Comparison of ENCODE assay signal across 8 cellular contexts in the genomic region with DNA sequence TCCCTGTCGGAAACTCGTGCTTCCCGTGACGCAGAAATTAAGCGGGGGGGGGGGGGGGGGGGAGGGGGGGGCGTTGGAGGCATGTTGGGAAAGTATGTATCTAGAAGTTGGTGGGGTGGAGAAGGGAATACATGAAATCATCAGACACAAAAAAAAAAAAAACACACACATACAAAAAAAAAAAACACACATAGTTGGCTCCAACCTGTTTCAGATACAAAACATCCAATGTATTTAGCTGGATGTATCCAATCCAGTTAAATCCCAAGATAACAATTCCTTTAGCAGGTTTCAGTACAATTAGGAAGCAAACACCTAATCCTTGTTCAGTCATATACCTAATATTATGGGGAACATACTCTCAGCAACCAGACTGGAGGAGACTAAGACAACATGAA. TPM values are rescaled to one million over a fixed set of nuclear protein-coding genes. Genes with fewer than 3 reads are reported as not detected.
DNase-seq lines count a peak whose midpoint lies in the region; ATAC-seq and TF ChIP-seq lines count a peak whose summit lies in the region.

No MANE protein-coding gene starts in this region.

- H3K4me1 ChIP-seq in HUES48 (ENCODE audit: control insufficient read depth, insufficient read depth, low read length) (peaks cover 27% of the 10 kb centered on the region), mucosa of descending colon (ENCODE audit: low read depth) (peaks cover 24% of the 10 kb centered on the region)

- H3K36me3 ChIP-seq in HUES48 (ENCODE audit: control insufficient read depth, insufficient read depth, low read length) (no peaks in the 10 kb centered on the region), mucosa of descending colon (ENCODE audit: low read depth) (no peaks in the 10 kb centered on the region)

- TF ChIP-seq CTCF in 22Rv1 (IDR thresholded peaks at IDR 0.05), result no peak
- no peak for TF ChIP-seq CTCF in mucosa of descending colon (IDR thresholded peaks at IDR 0.05)

- DNase-seq in caudate nucleus (lab: John Stamatoyannopoulos, UW) (peak in 1 of 61 donors; percentile 71), mucosa of descending colon (no peak), KG1 (lab: John Stamatoyannopoulos, UW) (no peak), SW 1271 (lab: John Stamatoyannopoulos, UW) (no peak)

- peak overlapping the region; percentile 92 for H3K9ac ChIP-seq in HUES48 (ENCODE audit: low read depth, low read length)

- intact Hi-C loops in mucosa of descending colon (cut with DNase I, micrococcal nuclease), result no loop called here

- ATAC-seq in mucosa of descending colon (no peak), HG02885 (IDR thresholded peaks at IDR 0.05; ENCODE audit: poor library complexity, unreplicated experiment) (no peak), HG02981 (IDR thresholded peaks at IDR 0.05; ENCODE audit: unreplicated experiment) (no peak)

- H3K4me3 ChIP-seq in HUES48 (ENCODE audit: low read depth, low read length) (peak overlapping the region; percentile 88), mucosa of descending colon (peak overlapping the region; percentile 63)

- no peaks in the 10 kb centered on the region for H3K27me3 ChIP-seq in HUES48 (ENCODE audit: control insufficient read depth, insufficient read depth, low read length)

- H3K9me3 ChIP-seq in HUES48 (ENCODE audit: control insufficient read depth, insufficient read depth, low read length) (no peaks in the 10 kb centered on the region), mucosa of descending colon (no peaks in the 10 kb centered on the region)

- H3K27ac ChIP-seq in 22Rv1, result peak overlapping the region; percentile 77
- H3K27ac ChIP-seq in HUES48 (ENCODE audit: low read depth, low read length), result peak overlapping the region; percentile 98
- H3K27ac ChIP-seq in caudate nucleus (ENCODE audit: low read depth, low read length), result peak overlapping the region; percentile 89

RNA-seq across cellular contexts. Expression of gene FAM222B, which starts 29.6 kb away (rescaled TPM):
- total RNA-seq in mucosa of descending colon, result 10 to 100 TPM; 25.3 to 40.0 (median 30.0) TPM

RNA-seq across cellular contexts. Expression of gene ERAL1, which starts 41.8 kb away (rescaled TPM):
- total RNA-seq in mucosa of descending colon, result 10 to 100 TPM; 28.6 to 38.7 (median 35.9) TPM
